17 cellular contexts compared by ENCODE assay signal in the genomic region with DNA sequence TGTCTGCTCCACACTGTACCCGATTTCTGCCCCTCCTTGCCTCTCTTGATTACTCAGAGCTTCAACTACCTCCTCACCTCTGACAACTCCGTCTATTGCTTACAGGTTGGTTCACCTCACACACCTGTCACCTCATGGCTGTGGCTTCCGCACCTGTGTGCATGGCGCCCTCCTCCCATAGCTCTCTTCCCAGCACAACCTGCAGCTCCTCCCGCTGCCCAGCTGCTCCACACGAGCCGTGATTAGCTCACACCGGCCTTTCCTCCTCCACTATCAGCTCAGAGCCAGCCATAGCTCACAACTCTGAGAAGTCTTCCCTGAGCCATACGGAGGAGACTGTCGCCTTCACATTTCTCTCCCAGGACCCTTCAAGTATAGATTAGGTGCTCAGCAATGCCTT.
DNase-seq lines count a peak whose midpoint lies in the region; ATAC-seq and TF ChIP-seq lines count a peak whose summit lies in the region.
"Had no signal": no experiment of that assay in that cellular context is flagged by ENCODE, and none has a peak within 500 bp of the region (broad histone marks: within the 10 kb centered on the region; RNA-seq: fewer than 3 reads in every experiment).

No MANE protein-coding gene starts in this region.

- H3K27me3 ChIP-seq in upper lobe of right lung = no peaks in the 10 kb centered on the region

- H3K4me1 ChIP-seq in HEK293 (ENCODE audit: control insufficient read depth, insufficient read depth, low read length) (no peaks in the 10 kb centered on the region), upper lobe of right lung (no peaks in the 10 kb centered on the region)
- H3K4me1 ChIP-seq: HAP-1 had no signal

- H3K36me3 Mint-ChIP-seq in WTC11 = peaks cover 48% of the 10 kb centered on the region
- peaks cover 37% of the 10 kb centered on the region for H3K36me3 Mint-ChIP-seq in neural crest cell (ENCODE audit: low read depth)
- H3K36me3 Mint-ChIP-seq: CD4-positive, alpha-beta memory T cell had no signal

- H3K27ac ChIP-seq in HEK293 (ENCODE audit: extremely low read depth, low read depth, low read length) = no peak overlapping the region
- H3K27ac ChIP-seq in upper lobe of right lung = no peak overlapping the region

- POLR2A ChIA-PET in HEK293 (lab: Yijun Ruan, JAX) (no interaction called here), WTC11 (lab: Charles Lee) (interaction anchor here (1.3 kb wide), 1 partner anchor 77 kb away, joined by 5 read pairs; no protein-coding TSS in a partner anchor)

- H3K9me3 Mint-ChIP-seq in WTC11 = peaks cover 20% of the 10 kb centered on the region
- H3K9me3 Mint-ChIP-seq in neural crest cell = peaks cover 6% of the 10 kb centered on the region

- DNase-seq in WTC11 (ENCODE audit: low spot score) (no peak), neural crest cell (ENCODE audit: low read depth, low spot score) (no peak), upper lobe of right lung (peak; percentile 47), SW 1271 (lab: John Stamatoyannopoulos, UW) (no peak), head of caudate nucleus (no peak)
- DNase-seq: C1 segment of cervical spinal cord; Calu3; CD4-positive, alpha-beta memory T cell; COR-L47; DMS153; DMS79; EL; GDM1 had no signal

- no peak overlapping the region for H3K4me3 Mint-ChIP-seq in WTC11
- no peak overlapping the region for H3K4me3 Mint-ChIP-seq in neural crest cell
- H3K4me3 Mint-ChIP-seq: CD4-positive, alpha-beta memory T cell; GM23338 had no signal

- CTCF ChIA-PET in HEK293 (lab: Yijun Ruan, JAX) = interaction anchor here (0.5 to 1.2 kb wide), 3 partner anchors 15 to 937 kb away, joined by 3 to 4 read pairs (median 3); no protein-coding TSS in a partner anchor
- CTCF ChIA-PET in WTC11 (lab: Charles Lee) = interaction anchor here (2.3 to 2.5 kb wide), 2 partner anchors 19 to 77 kb away, joined by 8 to 25 read pairs; a partner anchor contains a TSS

- ATAC-seq in WTC11 (no peak), upper lobe of right lung (no peak)
- ATAC-seq: GM12878, GM23338 had no signal

- intact Hi-C loops in upper lobe of right lung (cut with DNase I) = no loop called here
- intact Hi-C loops in head of caudate nucleus (cut with DNase I) = no loop called here

- H3K27ac Mint-ChIP-seq in WTC11 (peak overlapping the region; percentile 20; the same call in 1 of the 2 replicates), neural crest cell (ENCODE audit: unreplicated experiment) (peak overlapping the region; percentile 73)
- H3K27ac Mint-ChIP-seq: GM23338 had no signal

- TF ChIP-seq CTCF in HEK293 (tag by site-specific recombination; IDR thresholded peaks at IDR 0.05) (no peak), WTC11 (IDR thresholded peaks at IDR 0.05) (no peak), neural crest cell (conservative IDR thresholded peaks at IDR 0.05) (no peak), upper lobe of right lung (IDR thresholded peaks at IDR 0.05) (no peak)

- H3K4me1 Mint-ChIP-seq in WTC11 = peaks cover 3% of the 10 kb centered on the region; the same call in 1 of the 2 replicates
- no peaks in the 10 kb centered on the region for H3K4me1 Mint-ChIP-seq in neural crest cell
- H3K4me1 Mint-ChIP-seq: CD4-positive, alpha-beta memory T cell had no signal

- H3K9me3 ChIP-seq in HEK293 (ENCODE audit: control insufficient read depth, insufficient read depth, low read depth, low read length) (no peaks in the 10 kb centered on the region), upper lobe of right lung (no peaks in the 10 kb centered on the region)
- H3K9me3 ChIP-seq: HAP-1 had no signal

- H3K36me3 ChIP-seq in HEK293 (ENCODE audit: control insufficient read depth in 2 of 2, insufficient read depth in 1 of 2, low read length in 2 of 2) (peaks cover 4 to 5% of the 10 kb centered on the region in 2 experiments; a peak in 2 of 3 replicates), upper lobe of right lung (no peaks in the 10 kb centered on the region)

- no peaks in the 10 kb centered on the region; the same call in 1 of the 2 replicates for H3K27me3 Mint-ChIP-seq in WTC11 (ENCODE audit: low read depth)
- no peaks in the 10 kb centered on the region for H3K27me3 Mint-ChIP-seq in neural crest cell (ENCODE audit: low read depth)

- H3K4me3 ChIP-seq in HEK293 (ENCODE audit: low read depth, low read length) = no peak overlapping the region
- no peak overlapping the region for H3K4me3 ChIP-seq in upper lobe of right lung
- H3K4me3 ChIP-seq: GM12878, GM23338, HAP-1 had no signal

TF ChIP-seq in HEK293, 187 proteins besides CTCF, POLR2A, EP300 and RAD21:
- peak; percentile 34; the same call in 1 of the 2 replicates for TF ChIP-seq SCRT1 (tag by site-specific recombination; IDR thresholded peaks at IDR 0.05; ENCODE audit: borderline replicate concordance)
- no peak for TF ChIP-seq ZNF16 (tag by site-specific recombination; IDR thresholded peaks at IDR 0.05; ENCODE audit: low read depth)
- peak; percentile 64; the same call in 1 of the 2 replicates for TF ChIP-seq ZNF394 (tag by site-specific recombination; IDR thresholded peaks at IDR 0.05; ENCODE audit: borderline replicate concordance)
TF ChIP-seq in HEK293: peak in this region for 2.

TF ChIP-seq in WTC11, 78 proteins besides CTCF, POLR2A, EP300 and RAD21:
- no peak for TF ChIP-seq ZNF423 (CRISPR knock-in tag; IDR thresholded peaks at IDR 0.05)
- no peak for TF ChIP-seq OVOL2 (CRISPR knock-in tag; IDR thresholded peaks at IDR 0.05; ENCODE audit: borderline replicate concordance)
- TF ChIP-seq ZNF317 (CRISPR knock-in tag; IDR thresholded peaks at IDR 0.05; ENCODE audit: borderline replicate concordance, low read depth) = no peak
- TF ChIP-seq FOXK1 (CRISPR knock-in tag; IDR thresholded peaks at IDR 0.05) = no peak
- TF ChIP-seq, protein P1, sequence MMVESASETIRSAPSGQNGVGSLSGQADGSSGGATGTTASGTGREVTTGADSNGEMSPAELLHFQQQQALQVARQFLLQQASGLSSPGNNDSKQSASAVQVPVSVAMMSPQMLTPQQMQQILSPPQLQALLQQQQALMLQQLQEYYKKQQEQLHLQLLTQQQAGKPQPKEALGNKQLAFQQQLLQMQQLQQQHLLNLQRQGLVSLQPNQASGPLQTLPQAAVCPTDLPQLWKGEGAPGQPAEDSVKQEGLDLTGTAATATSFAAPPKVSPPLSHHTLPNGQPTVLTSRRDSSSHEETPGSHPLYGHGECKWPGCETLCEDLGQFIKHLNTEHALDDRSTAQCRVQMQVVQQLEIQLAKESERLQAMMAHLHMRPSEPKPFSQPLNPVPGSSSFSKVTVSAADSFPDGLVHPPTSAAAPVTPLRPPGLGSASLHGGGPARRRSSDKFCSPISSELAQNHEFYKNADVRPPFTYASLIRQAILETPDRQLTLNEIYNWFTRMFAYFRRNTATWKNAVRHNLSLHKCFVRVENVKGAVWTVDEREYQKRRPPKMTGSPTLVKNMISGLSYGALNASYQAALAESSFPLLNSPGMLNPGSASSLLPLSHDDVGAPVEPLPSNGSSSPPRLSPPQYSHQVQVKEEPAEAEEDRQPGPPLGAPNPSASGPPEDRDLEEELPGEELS (CRISPR knock-in tag; IDR thresholded peaks at IDR 0.05) = no peak
- no peak for TF ChIP-seq ZNF219 (CRISPR knock-in tag; IDR thresholded peaks at IDR 0.05; ENCODE audit: borderline replicate concordance)
- no peak for TF ChIP-seq PRRX2 (CRISPR knock-in tag; IDR thresholded peaks at IDR 0.05)
